1 cellular context compared by ENCODE assay signal in the genomic region with DNA sequence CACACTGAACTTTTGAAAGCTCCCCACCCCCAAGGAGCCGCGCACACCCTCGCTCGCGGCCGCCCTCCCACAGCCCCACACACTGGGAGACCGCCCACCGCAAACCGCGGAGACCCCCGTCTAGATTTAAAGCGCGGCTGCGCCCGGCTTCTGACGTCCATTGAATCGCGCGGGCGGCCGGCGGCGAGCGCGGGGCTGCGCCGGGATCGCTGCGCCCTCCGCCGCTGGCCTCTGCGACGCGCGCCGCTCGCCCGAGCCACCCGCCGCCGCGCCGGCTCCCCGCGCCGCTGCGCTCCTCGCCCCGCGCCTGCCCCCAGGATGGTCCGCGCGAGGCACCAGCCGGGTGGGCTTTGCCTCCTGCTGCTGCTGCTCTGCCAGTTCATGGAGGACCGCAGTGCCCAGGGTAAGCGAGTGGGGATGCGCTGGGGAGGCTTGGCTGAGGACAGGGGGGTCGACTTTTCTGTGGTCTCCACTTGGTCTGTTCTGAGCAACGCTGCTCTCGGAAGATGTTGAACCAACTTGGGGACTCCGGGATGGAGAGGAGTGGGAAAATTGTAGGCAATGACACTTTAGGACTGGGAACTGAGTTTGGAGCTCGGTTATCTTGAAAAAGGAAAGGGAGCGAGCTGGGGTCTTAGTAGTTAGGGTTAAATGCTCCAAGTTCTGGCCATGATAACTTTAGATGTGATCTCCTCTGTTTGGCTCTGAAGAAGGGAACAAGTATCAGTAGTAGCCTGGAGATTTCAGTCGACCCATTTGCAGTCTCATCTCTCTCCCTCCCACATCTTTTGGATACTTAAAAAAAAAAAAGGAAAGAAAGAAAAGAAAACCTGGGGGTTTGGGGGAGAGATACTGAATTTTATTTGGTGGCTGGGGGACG.
TF ChIP-seq lines count a peak whose summit lies in the region.

A gene with protein sequence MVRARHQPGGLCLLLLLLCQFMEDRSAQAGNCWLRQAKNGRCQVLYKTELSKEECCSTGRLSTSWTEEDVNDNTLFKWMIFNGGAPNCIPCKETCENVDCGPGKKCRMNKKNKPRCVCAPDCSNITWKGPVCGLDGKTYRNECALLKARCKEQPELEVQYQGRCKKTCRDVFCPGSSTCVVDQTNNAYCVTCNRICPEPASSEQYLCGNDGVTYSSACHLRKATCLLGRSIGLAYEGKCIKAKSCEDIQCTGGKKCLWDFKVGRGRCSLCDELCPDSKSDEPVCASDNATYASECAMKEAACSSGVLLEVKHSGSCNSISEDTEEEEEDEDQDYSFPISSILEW (plus strand): TSS at position 156 of the 880 bp plus-strand sequence. CDS start 163 bp downstream, at position 319.

TF ChIP-seq in HEK293, 187 proteins besides CTCF, POLR2A, EP300 and RAD21 (continued from another document):
- TF ChIP-seq, protein P1, sequence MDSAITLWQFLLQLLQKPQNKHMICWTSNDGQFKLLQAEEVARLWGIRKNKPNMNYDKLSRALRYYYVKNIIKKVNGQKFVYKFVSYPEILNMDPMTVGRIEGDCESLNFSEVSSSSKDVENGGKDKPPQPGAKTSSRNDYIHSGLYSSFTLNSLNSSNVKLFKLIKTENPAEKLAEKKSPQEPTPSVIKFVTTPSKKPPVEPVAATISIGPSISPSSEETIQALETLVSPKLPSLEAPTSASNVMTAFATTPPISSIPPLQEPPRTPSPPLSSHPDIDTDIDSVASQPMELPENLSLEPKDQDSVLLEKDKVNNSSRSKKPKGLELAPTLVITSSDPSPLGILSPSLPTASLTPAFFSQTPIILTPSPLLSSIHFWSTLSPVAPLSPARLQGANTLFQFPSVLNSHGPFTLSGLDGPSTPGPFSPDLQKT (IDR thresholded peaks at IDR 0.05; ENCODE audit: borderline replicate concordance, low read depth, low read length): no peak
- peak; percentile 95 for TF ChIP-seq ZBTB17 (tag by site-specific recombination; IDR thresholded peaks at IDR 0.05)
- 0 out of 2 replicates have a peak, but pooled peaks have one; percentile 7 for TF ChIP-seq IKZF3 (tag by site-specific recombination; IDR thresholded peaks at IDR 0.05)
- TF ChIP-seq ZFHX2 (tag by site-specific recombination; conservative IDR thresholded peaks at IDR 0.05): peak; percentile 78
- TF ChIP-seq, protein P2, sequence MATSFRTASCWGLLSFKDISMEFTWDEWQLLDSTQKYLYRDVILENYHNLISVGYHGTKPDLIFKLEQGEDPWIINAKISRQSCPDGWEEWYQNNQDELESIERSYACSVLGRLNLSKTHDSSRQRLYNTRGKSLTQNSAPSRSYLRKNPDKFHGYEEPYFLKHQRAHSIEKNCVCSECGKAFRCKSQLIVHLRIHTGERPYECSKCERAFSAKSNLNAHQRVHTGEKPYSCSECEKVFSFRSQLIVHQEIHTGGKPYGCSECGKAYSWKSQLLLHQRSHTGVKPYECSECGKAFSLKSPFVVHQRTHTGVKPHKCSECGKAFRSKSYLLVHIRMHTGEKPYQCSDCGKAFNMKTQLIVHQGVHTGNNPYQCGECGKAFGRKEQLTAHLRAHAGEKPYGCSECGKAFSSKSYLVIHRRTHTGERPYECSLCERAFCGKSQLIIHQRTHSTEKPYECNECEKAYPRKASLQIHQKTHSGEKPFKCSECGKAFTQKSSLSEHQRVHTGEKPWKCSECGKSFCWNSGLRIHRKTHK (tag by site-specific recombination; IDR thresholded peaks at IDR 0.05): no peak
- TF ChIP-seq GLIS1 (tag by site-specific recombination; IDR thresholded peaks at IDR 0.05): 0 out of 2 replicates have a peak, but pooled peaks have one; percentile 11
